25 cellular contexts compared by ENCODE assay signal in the genomic region with DNA sequence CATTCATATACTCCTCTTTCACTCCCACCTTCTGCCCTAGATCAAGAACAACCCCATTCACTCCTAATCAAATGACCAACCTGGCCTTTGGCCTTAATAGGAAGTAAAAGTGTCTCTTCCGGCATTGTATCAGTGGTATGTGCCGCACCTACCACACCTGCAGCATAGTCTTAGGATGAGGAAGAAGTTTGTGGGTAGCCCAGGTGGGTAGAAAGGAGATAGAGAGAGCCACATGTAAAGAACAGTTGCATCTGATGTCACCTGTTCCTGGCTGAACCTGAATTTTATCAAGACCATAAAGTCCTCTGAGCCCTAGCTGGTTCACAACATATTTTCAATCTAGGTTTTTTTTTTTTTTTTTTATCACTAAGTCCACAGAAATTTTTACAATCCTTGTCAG. TPM values are rescaled to one million over a fixed set of nuclear protein-coding genes. Genes with fewer than 3 reads are reported as not detected.
DNase-seq lines count a peak whose midpoint lies in the region; ATAC-seq and TF ChIP-seq lines count a peak whose summit lies in the region.
"Had no signal": no experiment of that assay in that cellular context is flagged by ENCODE, and none has a peak within 500 bp of the region (broad histone marks: within the 10 kb centered on the region; RNA-seq: fewer than 3 reads in every experiment).

No MANE protein-coding gene starts in this region.

- H3K4me1 Mint-ChIP-seq in MCF 10A (ENCODE audit: insufficient read depth, unreplicated experiment) = peaks cover 5% of the 10 kb centered on the region
- no peaks in the 10 kb centered on the region for H3K4me1 Mint-ChIP-seq in stimulated activated naive B cell treated with anti-CD40 and anti-IgM and Interleukin-4, amounts not matched to agents 10 μg/mL and 1 μg/mL and 100 μg/mL, for 72 hours
- H3K4me1 Mint-ChIP-seq: nephron had no signal

- H3K4me3 ChIP-seq in HL-60 (replicated peaks; ENCODE audit: insufficient read depth, low read length) = no peak overlapping the region
- H3K4me3 ChIP-seq in left lung = no peak overlapping the region
- H3K4me3 ChIP-seq in smooth muscle cell = no peak overlapping the region
- H3K4me3 ChIP-seq in BE2C (ENCODE audit: low read depth, low read length) = no peak overlapping the region
- H3K4me3 ChIP-seq: heart right ventricle, psoas muscle, skin epidermis, vagina had no signal

- CTCF ChIA-PET in MCF 10A (lab: Yijun Ruan, JAX) = interaction anchor here (0.6 to 0.7 kb wide), 5 partner anchors 20 to 330 kb away, joined by 3 to 5 read pairs (median 3); no protein-coding TSS in a partner anchor

- no peaks in the 10 kb centered on the region for H3F3A ChIP-seq in smooth muscle cell (ENCODE audit: low read depth)

- H3K9ac ChIP-seq in smooth muscle cell (ENCODE audit: low read depth) = no peak overlapping the region

- H3K4me1 ChIP-seq in left lung = peaks cover 8 to 33% of the 10 kb centered on the region in 2 donors
- no peaks in the 10 kb centered on the region for H3K4me1 ChIP-seq in smooth muscle cell (ENCODE audit: low read depth)
- H3K4me1 ChIP-seq in BE2C = no peaks in the 10 kb centered on the region
- H3K4me1 ChIP-seq: psoas muscle, vagina had no signal

- H3K9me3 ChIP-seq in left lung (no peaks in the 10 kb centered on the region), smooth muscle cell (replicated peaks; ENCODE audit: low read depth) (no peaks in the 10 kb centered on the region), BE2C (no peaks in the 10 kb centered on the region)
- H3K9me3 ChIP-seq: heart right ventricle, psoas muscle, vagina had no signal

- no peak for TF ChIP-seq CTCF in HL-60 (IDR thresholded peaks at IDR 0.05; ENCODE audit: insufficient read depth, low read length)
- no peak for TF ChIP-seq CTCF in MCF 10A (IDR thresholded peaks at IDR 0.05; ENCODE audit: unreplicated experiment)
- TF ChIP-seq CTCF in left lung (IDR thresholded peaks at IDR 0.05) = no peak
- no peak for TF ChIP-seq CTCF in smooth muscle cell (IDR thresholded peaks at IDR 0.05; ENCODE audit: borderline replicate concordance, insufficient read depth, poor library complexity, severe bottlenecking)
- TF ChIP-seq CTCF in BE2C (IDR thresholded peaks at IDR 0.05; ENCODE audit: low read depth, low read length) = no peak

- no peaks in the 10 kb centered on the region for H3K36me3 ChIP-seq in left lung
- no peaks in the 10 kb centered on the region for H3K36me3 ChIP-seq in smooth muscle cell (ENCODE audit: low read depth)
- H3K36me3 ChIP-seq in BE2C = no peaks in the 10 kb centered on the region
- H3K36me3 ChIP-seq: heart right ventricle, vagina, WERI-Rb-1 had no signal

- no peaks in the 10 kb centered on the region for H3K9me3 Mint-ChIP-seq in MCF 10A (ENCODE audit: unreplicated experiment)
- H3K9me3 Mint-ChIP-seq in stimulated activated naive B cell treated with anti-CD40 and anti-IgM and Interleukin-4, amounts not matched to agents 10 μg/mL and 1 μg/mL and 100 μg/mL, for 72 hours = no peaks in the 10 kb centered on the region
- H3K9me3 Mint-ChIP-seq: activated CD4-positive, alpha-beta memory T cell treated with anti-CD3 and anti-CD28 coated beads for 36 hours; CD4-positive, CD25-positive, alpha-beta regulatory T cell; HFFc6; nephron; T-helper 1 cell treated with Interleukin-12 subunit alpha and Interleukin-12 subunit beta and Interleukin-4 antibody, amounts not matched to agents 30 μg/mL and 1 μg/mL, for 36 hours had no signal

- ATAC-seq in left lung = peak; percentile 46
- ATAC-seq in stimulated activated naive B cell treated with anti-CD40 and anti-IgM and Interleukin-4, amounts not matched to agents 10 μg/mL and 1 μg/mL and 100 μg/mL, for 72 hours (replicated peaks) = no peak
- ATAC-seq: heart right ventricle, psoas muscle had no signal

- H3K27me3 ChIP-seq in HL-60 (ENCODE audit: insufficient read depth, poor library complexity, severe bottlenecking) = no peaks in the 10 kb centered on the region
- H3K27me3 ChIP-seq in left lung = no peaks in the 10 kb centered on the region
- H3K27me3 ChIP-seq in smooth muscle cell (ENCODE audit: low read depth) = no peaks in the 10 kb centered on the region
- peaks cover 7% of the 10 kb centered on the region for H3K27me3 ChIP-seq in BE2C
- H3K27me3 ChIP-seq: heart right ventricle, vagina had no signal

- H2AFZ ChIP-seq in smooth muscle cell (ENCODE audit: low read depth) = no peak overlapping the region

- POLR2A ChIA-PET in MCF 10A (lab: Yijun Ruan, JAX) = no interaction called here

- WGBS in smooth muscle cell (ENCODE audit: low lambda C conversion rate) = 92% methylated on average over 2 of the region's 2 CpGs

- H3K27me3 Mint-ChIP-seq in MCF 10A (ENCODE audit: insufficient read depth, unreplicated experiment) = no peaks in the 10 kb centered on the region
- H3K27me3 Mint-ChIP-seq in stimulated activated naive B cell treated with anti-CD40 and anti-IgM and Interleukin-4, amounts not matched to agents 10 μg/mL and 1 μg/mL and 100 μg/mL, for 72 hours = peaks cover 6 to 23% of the 10 kb centered on the region in 2 donors

- H3K4me2 ChIP-seq in smooth muscle cell = no peak overlapping the region

- H3K79me2 ChIP-seq in smooth muscle cell (ENCODE audit: low read depth) = no peaks in the 10 kb centered on the region

- no peak overlapping the region for H3K4me3 Mint-ChIP-seq in MCF 10A (ENCODE audit: unreplicated experiment)
- no peak overlapping the region for H3K4me3 Mint-ChIP-seq in stimulated activated naive B cell treated with anti-CD40 and anti-IgM and Interleukin-4, amounts not matched to agents 10 μg/mL and 1 μg/mL and 100 μg/mL, for 72 hours
- H3K4me3 Mint-ChIP-seq: activated CD4-positive, alpha-beta memory T cell treated with anti-CD3 and anti-CD28 coated beads for 36 hours; CD4-positive, CD25-positive, alpha-beta regulatory T cell; HFFc6; nephron; T-helper 1 cell treated with Interleukin-12 subunit alpha and Interleukin-12 subunit beta and Interleukin-4 antibody, amounts not matched to agents 30 μg/mL and 1 μg/mL, for 36 hours had no signal

- peak overlapping the region; percentile 80 for H3K27ac Mint-ChIP-seq in MCF 10A (ENCODE audit: low read depth, unreplicated experiment)
- no peak overlapping the region for H3K27ac Mint-ChIP-seq in stimulated activated naive B cell treated with anti-CD40 and anti-IgM and Interleukin-4, amounts not matched to agents 10 μg/mL and 1 μg/mL and 100 μg/mL, for 72 hours
- H3K27ac Mint-ChIP-seq: activated CD4-positive, alpha-beta memory T cell treated with anti-CD3 and anti-CD28 coated beads for 36 hours; CD4-positive, CD25-positive, alpha-beta regulatory T cell; HFFc6; nephron; T-helper 1 cell treated with Interleukin-12 subunit alpha and Interleukin-12 subunit beta and Interleukin-4 antibody, amounts not matched to agents 30 μg/mL and 1 μg/mL, for 36 hours had no signal

- no peak for DNase-seq in HL-60 (ENCODE audit: low read depth in 1 of 2, low spot score in 1 of 2)
- DNase-seq in MCF 10A (ENCODE audit: unreplicated experiment) = no peak
- no peak for DNase-seq in left lung
- no peak for DNase-seq in smooth muscle cell (lab: John Stamatoyannopoulos, UW; ENCODE audit: unreplicated experiment)
- DNase-seq in stimulated activated naive B cell treated with anti-CD40 and anti-IgM and Interleukin-4, amounts not matched to agents 10 μg/mL and 1 μg/mL and 100 μg/mL, for 72 hours = no peak
- DNase-seq in glomerular visceral epithelial cell (ENCODE audit: extremely low spot score) = no peak
- no peak for DNase-seq in BE2C
- DNase-seq in NCI-H748 treated with DMSO at 0.1 percent for 48 hours (lab: John Stamatoyannopoulos, UW) = no peak
- DNase-seq: activated CD4-positive, alpha-beta memory T cell treated with anti-CD3 and anti-CD28 coated beads for 36 hours; activated T-cell treated with anti-CD3 and anti-CD28 coated beads for 4 hours; amygdala; CD4-positive, CD25-positive, alpha-beta regulatory T cell; effector CD8-positive, alpha-beta T cell; heart right ventricle; HFFc6; Kasumi-1; NCI-H1105; psoas muscle; SHP77 treated with DMSO at 0.1 percent for 48 hours; stimulated activated CD4-positive, alpha-beta T cell treated with anti-CD3 and anti-CD28 coated beads, Interleukin-4, amount 100 ng/mL, for 1 hour; WERI-Rb-1 had no signal

- H3K27ac ChIP-seq in HL-60 (replicated peaks) = peak overlapping the region; percentile 77
- H3K27ac ChIP-seq in left lung = peak overlapping the region; percentile 65 to 77
- peak overlapping the region; percentile 15 for H3K27ac ChIP-seq in smooth muscle cell (ENCODE audit: low read depth)
- H3K27ac ChIP-seq: heart right ventricle, psoas muscle, vagina, WERI-Rb-1 had no signal

- peaks cover 4% of the 10 kb centered on the region for H3K36me3 Mint-ChIP-seq in MCF 10A (ENCODE audit: insufficient read depth, unreplicated experiment)
- no peaks in the 10 kb centered on the region for H3K36me3 Mint-ChIP-seq in stimulated activated naive B cell treated with anti-CD40 and anti-IgM and Interleukin-4, amounts not matched to agents 10 μg/mL and 1 μg/mL and 100 μg/mL, for 72 hours
- H3K36me3 Mint-ChIP-seq: activated CD4-positive, alpha-beta memory T cell treated with anti-CD3 and anti-CD28 coated beads for 36 hours; CD4-positive, CD25-positive, alpha-beta regulatory T cell had no signal

- no peaks in the 10 kb centered on the region for H4K20me1 ChIP-seq in smooth muscle cell (ENCODE audit: low read depth)

- no TSS peak for BruUV-seq in MCF 10A (replicated peaks; lab: Mats Ljungman, UMichigan)

- intact Hi-C loops in MCF 10A (cut with micrococcal nuclease) (no loop called here), left lung (cut with DNase I) (no loop called here)

RNA-seq across cellular contexts. Expression of gene PTPN12, which starts 55.5 kb away (rescaled TPM):
- 104 and 105 TPM in 2 replicates for total RNA-seq in MCF 10A (2022)
- 100 to 1,000 TPM; 119 to 138 TPM for total RNA-seq in left lung
- total RNA-seq in smooth muscle cell = 82.9 and 85.2 TPM in 2 replicates
- 12.3 and 20.7 TPM in 2 replicates for polyA plus RNA-seq in smooth muscle cell
- polyA plus RNA-seq in BE2C (2012; ENCODE audit: insufficient read depth, insufficient read length, low read depth) = 48.6 TPM

Comparison
In these comparisons a context has a peak if more than half of its experiments do, and no peak if none do; other contexts are left out.
1. H3K27ac ChIP-seq: peak in every context shown above with its lines; median percentile 77 in HL-60; 71 in left lung; 15 in smooth muscle cell.